In the genomic region with DNA sequence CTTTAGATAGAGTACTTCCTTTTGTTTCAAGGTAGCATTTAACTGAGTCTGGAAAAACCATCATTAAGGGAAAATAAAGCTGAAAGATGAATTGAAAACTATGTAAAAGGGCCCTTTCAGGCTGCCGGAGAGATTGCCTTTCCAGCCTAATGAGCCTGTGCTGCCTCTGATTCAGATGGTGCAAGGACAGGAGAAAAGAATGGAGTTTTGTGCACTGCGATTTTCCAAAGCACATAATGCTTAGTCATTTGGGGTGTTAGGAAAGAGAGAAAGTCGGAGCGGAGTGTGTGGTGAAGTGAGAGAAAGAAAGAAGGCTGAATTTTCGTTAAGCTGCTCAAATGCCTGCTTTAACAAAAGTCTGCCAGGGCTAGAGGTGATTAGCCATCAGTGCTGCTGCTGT, we compare ENCODE assay signal across 16 cellular contexts.
"Had no signal": no experiment of that assay in that cellular context is flagged by ENCODE, and none has a peak within 500 bp of the region (broad histone marks: within the 10 kb centered on the region; RNA-seq: fewer than 3 reads in every experiment).

No MANE protein-coding gene starts in this region.

- H3K27ac Mint-ChIP-seq: activated CD4-positive, alpha-beta T cell treated with anti-CD3 and anti-CD28 coated beads for 36 hours; activated naive CD8-positive, alpha-beta T cell treated with anti-CD3 and anti-CD28 coated beads for 36 hours; dendritic cell treated with granulocyte-macrophage colony-stimulating factor and Interleukin-4, amounts not matched to agents 40 ng/mL and 50 ng/mL, for 4 days; effector memory CD8-positive, alpha-beta T cell; T-helper 2 cell treated with Interferon-gamma antibody and Interleukin-4, amounts not matched to agents 5 μg/mL and 100 μg/mL, for 36 hours had no signal

- H3K9me3 Mint-ChIP-seq: activated naive CD8-positive, alpha-beta T cell treated with anti-CD3 and anti-CD28 coated beads for 36 hours; dendritic cell treated with granulocyte-macrophage colony-stimulating factor and Interleukin-4, amounts not matched to agents 40 ng/mL and 50 ng/mL, for 4 days; effector memory CD8-positive, alpha-beta T cell; T-helper 2 cell treated with Interferon-gamma antibody and Interleukin-4, amounts not matched to agents 5 μg/mL and 100 μg/mL, for 36 hours had no signal

- H3K4me3 Mint-ChIP-seq: activated CD4-positive, alpha-beta T cell treated with anti-CD3 and anti-CD28 coated beads for 36 hours; activated naive CD8-positive, alpha-beta T cell treated with anti-CD3 and anti-CD28 coated beads for 36 hours; dendritic cell treated with granulocyte-macrophage colony-stimulating factor and Interleukin-4, amounts not matched to agents 40 ng/mL and 50 ng/mL, for 4 days; effector memory CD8-positive, alpha-beta T cell; T-helper 2 cell treated with Interferon-gamma antibody and Interleukin-4, amounts not matched to agents 5 μg/mL and 100 μg/mL, for 36 hours had no signal

- H3K4me1 Mint-ChIP-seq: activated CD4-positive, alpha-beta T cell treated with anti-CD3 and anti-CD28 coated beads for 36 hours had no signal

- H3K36me3 Mint-ChIP-seq: activated naive CD8-positive, alpha-beta T cell treated with anti-CD3 and anti-CD28 coated beads for 36 hours had no signal

- H3K27me3 Mint-ChIP-seq: dendritic cell treated with granulocyte-macrophage colony-stimulating factor and Interleukin-4, amounts not matched to agents 40 ng/mL and 50 ng/mL, for 4 days had no signal

- DNase-seq: activated CD4-positive, alpha-beta T cell treated with anti-CD3 and anti-CD28 coated beads for 36 hours; activated CD4-positive, alpha-beta T cell treated with anti-CD3 and anti-CD28 coated beads, Interleukin-2, amount 50 U/mL, for 48 hours; activated naive CD4-positive, alpha-beta T cell; activated naive CD8-positive, alpha-beta T cell treated with anti-CD3 and anti-CD28 coated beads for 36 hours; activated T-cell treated with anti-CD3 and anti-CD28 coated beads for 4 hours; amniotic stem cell; cerebellar nuclear complex; effector memory CD8-positive, alpha-beta T cell; esophagus squamous epithelium; left colon; psoas muscle; right cardiac atrium; stimulated activated naive CD8-positive, alpha-beta T cell treated with anti-CD3 and anti-CD28 coated beads, Interleukin-15, Interleukin-2, amounts not matched to agents 100 U/mL and 50 U/mL, for 24 hours; trophoblast cell had no signal

- ATAC-seq: activated CD4-positive, alpha-beta T cell treated with anti-CD3 and anti-CD28 coated beads for 36 hours; effector memory CD8-positive, alpha-beta T cell; left colon; psoas muscle; right cardiac atrium; stimulated activated naive CD8-positive, alpha-beta T cell treated with anti-CD3 and anti-CD28 coated beads, Interleukin-15, Interleukin-2, amounts not matched to agents 100 U/mL and 50 U/mL, for 24 hours had no signal
